23 cellular contexts compared by ENCODE assay signal in the genomic region with DNA sequence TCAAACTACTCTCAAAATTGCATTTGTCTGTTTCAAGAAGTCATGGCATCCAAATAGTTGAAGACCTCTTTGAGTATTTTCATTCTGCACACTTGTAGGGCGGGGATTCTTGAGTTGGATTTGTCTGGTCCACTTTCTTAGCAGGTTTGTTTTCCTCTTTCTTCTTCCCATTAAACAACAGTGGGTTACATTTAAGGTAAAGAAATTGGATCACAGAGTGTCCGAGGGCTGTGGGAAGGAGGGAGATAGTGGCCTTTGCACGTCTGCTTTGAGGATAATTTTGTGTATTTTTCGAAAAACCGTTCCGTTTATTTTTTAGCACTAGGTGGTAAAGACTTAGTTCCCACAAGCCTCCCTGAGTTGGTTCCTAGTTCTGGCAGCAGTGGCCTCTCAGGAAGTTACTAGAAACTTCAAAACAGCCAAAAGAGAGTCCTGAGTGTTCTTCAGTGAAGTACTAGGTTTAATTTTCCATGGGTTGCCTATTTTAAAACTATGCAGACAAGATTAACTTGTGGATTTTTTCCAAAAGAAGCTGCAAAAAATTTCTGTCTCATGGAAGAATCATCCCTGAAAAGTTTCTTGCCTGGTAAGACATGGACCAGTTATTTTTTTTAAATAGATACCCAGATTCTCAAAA.
DNase-seq lines count a peak whose midpoint lies in the region; ATAC-seq, FAIRE-seq and TF ChIP-seq lines count a peak whose summit lies in the region.
"Had no signal": no experiment of that assay in that cellular context is flagged by ENCODE, and none has a peak within 500 bp of the region (broad histone marks: within the 10 kb centered on the region; RNA-seq: fewer than 3 reads in every experiment).

No MANE protein-coding gene starts in this region.

- no peaks in the 10 kb centered on the region for H3K9me3 ChIP-seq in mammary epithelial cell (replicated peaks; ENCODE audit: insufficient read depth, low read length)
- H3K9me3 ChIP-seq in K562 (replicated peaks; ENCODE audit: control insufficient read depth, insufficient read depth, low read depth, low read length): no peaks in the 10 kb centered on the region
- peaks cover 23% of the 10 kb centered on the region for H3K9me3 ChIP-seq in mesodermal cell (ENCODE audit: control insufficient read depth, low read length)
- H3K9me3 ChIP-seq: gastrocnemius medialis, HAP-1, lower lobe of right lung, right lobe of liver, upper lobe of left lung had no signal

- H3K27ac ChIP-seq in mammary epithelial cell (ENCODE audit: insufficient read depth, low read depth, low read length) (no peak overlapping the region), K562 (ENCODE audit: extremely low read depth, low read depth, low read length) (peak overlapping the region; percentile 95), mesodermal cell (ENCODE audit: low read depth, low read length, severe bottlenecking) (peak overlapping the region; percentile 4)
- H3K27ac ChIP-seq: gastrocnemius medialis, lower lobe of right lung, right lobe of liver, upper lobe of left lung, WERI-Rb-1 had no signal

- peak; percentile 15 for FAIRE-seq in K562 (lab: Jason Lieb, UNC)
- FAIRE-seq: A204.1, GM18507 had no signal

- no peak for TF ChIP-seq POLR2A in K562 (conservative IDR thresholded peaks at IDR 0.05)

- dilution Hi-C loops in mammary epithelial cell (cut with HindIII; ENCODE audit: low sequenced_read_pairs): no loop called here

- WGBS in mammary epithelial cell (ENCODE audit: low coverage, missing lambda C conversion rate): 88% methylated on average over 6 of the region's 6 CpGs
- WGBS in K562 (ENCODE audit: insufficient coverage, low coverage, missing lambda C conversion rate): 4% methylated on average over 6 of the region's 6 CpGs
- WGBS in mesodermal cell (ENCODE audit: insufficient coverage in 2 of 2), 2 experiments: 83 to 92% methylated on average over 5 to 6 of the region's 6 CpGs

- H3K36me3 Mint-ChIP-seq in MCF 10A (ENCODE audit: insufficient read depth, unreplicated experiment) (no peaks in the 10 kb centered on the region), natural killer cell (no peaks in the 10 kb centered on the region)
- H3K36me3 Mint-ChIP-seq: activated naive CD8-positive, alpha-beta T cell treated with anti-CD3 and anti-CD28 coated beads for 36 hours had no signal

- no peaks in the 10 kb centered on the region for H3K27me3 Mint-ChIP-seq in MCF 10A (ENCODE audit: insufficient read depth, unreplicated experiment)
- no peaks in the 10 kb centered on the region for H3K27me3 Mint-ChIP-seq in natural killer cell (ENCODE audit: low read depth in 2 of 2)
- H3K27me3 Mint-ChIP-seq: activated naive CD8-positive, alpha-beta T cell treated with anti-CD3 and anti-CD28 coated beads for 36 hours had no signal

- peaks cover 27% of the 10 kb centered on the region for H3K4me1 Mint-ChIP-seq in MCF 10A (ENCODE audit: insufficient read depth, unreplicated experiment)
- peaks cover 37 to 43% of the 10 kb centered on the region in 2 donors for H3K4me1 Mint-ChIP-seq in natural killer cell

- H3K4me1 ChIP-seq in mammary epithelial cell (ENCODE audit: insufficient read depth, low read length) (peaks cover 29% of the 10 kb centered on the region), K562 (replicated peaks in 1 of 2; ENCODE audit: control insufficient read depth in 2 of 2, insufficient read depth in 2 of 2, low read length in 2 of 2) (peaks cover 0 to 39% of the 10 kb centered on the region in 2 experiments; a peak in 4 of 5 replicates), mesodermal cell (ENCODE audit: control insufficient read depth, insufficient read depth, low read length, poor library complexity, severe bottlenecking) (peaks cover 33% of the 10 kb centered on the region)
- H3K4me1 ChIP-seq: HAP-1, right lobe of liver, upper lobe of left lung had no signal

- H3K79me2 ChIP-seq in mammary epithelial cell (ENCODE audit: insufficient read depth, low read length): no peaks in the 10 kb centered on the region
- H3K79me2 ChIP-seq in K562 (ENCODE audit: control insufficient read depth, insufficient read depth, low read length): peaks cover 37% of the 10 kb centered on the region; the same call in 2 of the 3 replicates

- intact Hi-C loops in MCF 10A (cut with micrococcal nuclease): no loop called here
- intact Hi-C loops in mammary epithelial cell (cut with micrococcal nuclease): loop anchor here (5.0 kb wide), 1 partner anchor 74 kb away; no protein-coding TSS in a partner anchor
- intact Hi-C loops in K562 (cut with micrococcal nuclease): no loop called here
- intact Hi-C loops in natural killer cell (cut with micrococcal nuclease): no loop called here

- H3K27me3 ChIP-seq in mammary epithelial cell (ENCODE audit: insufficient read depth, low read length): no peaks in the 10 kb centered on the region
- no peaks in the 10 kb centered on the region for H3K27me3 ChIP-seq in K562 (ENCODE audit: control insufficient read depth in 2 of 2, insufficient read depth in 2 of 2, low read length in 2 of 2)
- H3K27me3 ChIP-seq: gastrocnemius medialis, right lobe of liver, upper lobe of left lung had no signal

- no peak overlapping the region for H2AFZ ChIP-seq in mammary epithelial cell (ENCODE audit: low read depth, low read length)
- H2AFZ ChIP-seq in K562 (ENCODE audit: low read depth, low read length): peak overlapping the region; percentile 81

- TF ChIP-seq CTCF in MCF 10A (IDR thresholded peaks at IDR 0.05; ENCODE audit: unreplicated experiment): no peak
- no peak for TF ChIP-seq CTCF in mammary epithelial cell (conservative IDR thresholded peaks at IDR 0.05 in 1 of 2, IDR thresholded peaks at IDR 0.05 in 1 of 2; ENCODE audit: extremely low read depth in 1 of 2, insufficient read depth in 1 of 2, low read depth in 1 of 2, low read length in 2 of 2)
- TF ChIP-seq CTCF in K562 (IDR thresholded peaks at IDR 0.05 in 2 of 3, conservative IDR thresholded peaks at IDR 0.05 in 1 of 3; ENCODE audit: insufficient read depth in 2 of 3, low read depth in 1 of 3, low read length in 3 of 3): no peak
- no peak for TF ChIP-seq CTCF in natural killer cell (IDR thresholded peaks at IDR 0.05)

- in situ Hi-C loops in mammary epithelial cell (cut with MboI; ENCODE audit: low sequenced_read_pairs in 2 of 2): no loop called here
- in situ Hi-C loops in K562 (cut with MboI): loop anchor here (10.0 kb wide), 1 partner anchor 329 kb away; the partner anchor contains the start of genes CEBPZ and NDUFAF7

- TF ChIP-seq RAD21 in K562 (CRISPR knock-in tag; conservative IDR thresholded peaks at IDR 0.05 in 1 of 2, IDR thresholded peaks at IDR 0.05 in 1 of 2): no peak

- ATAC-seq in K562 (no peak), natural killer cell (no peak)
- ATAC-seq: gastrocnemius medialis, lower lobe of right lung, right lobe of liver had no signal

- DNase-seq in MCF 10A (ENCODE audit: unreplicated experiment) (no peak), mammary epithelial cell (no peak), K562 (ENCODE audit: extremely low read depth in 1 of 4, low spot score in 3 of 4) (no peak), natural killer cell (no peak), HPDE6-E6E7 (ENCODE audit: extremely low spot score) (no peak), NCI-H1105 (lab: John Stamatoyannopoulos, UW) (no peak), NCI-H1930 (lab: John Stamatoyannopoulos, UW) (no peak)
- DNase-seq: activated CD4-positive, alpha-beta T cell treated with anti-CD3 and anti-CD28 coated beads, Interleukin-2, amount 50 U/mL, for 48 hours; activated naive CD8-positive, alpha-beta T cell treated with anti-CD3 and anti-CD28 coated beads for 36 hours; erythroblast; gastrocnemius medialis; islet precursor cell; lower lobe of right lung; right lobe of liver; stimulated activated CD8-positive, alpha-beta memory T cell treated with anti-CD3 and anti-CD28 coated beads, Interleukin-4, amount 100 ng/mL, for 48 hours; upper lobe of left lung; WERI-Rb-1 had no signal

- H3K4me2 ChIP-seq in mammary epithelial cell (ENCODE audit: insufficient read depth, low read depth, low read length) (no peak overlapping the region), K562 (ENCODE audit: insufficient read depth, low read length) (peak overlapping the region; percentile 66)

- no TSS peak for BruUV-seq in MCF 10A (replicated peaks; lab: Mats Ljungman, UMichigan)
- BruUV-seq in mammary epithelial cell (replicated peaks; lab: Mats Ljungman, UMichigan): no TSS peak
- no TSS peak for BruUV-seq in K562 (replicated peaks; lab: Mats Ljungman, UMichigan)

- H4K20me1 ChIP-seq in mammary epithelial cell (ENCODE audit: insufficient read depth, low read length): no peaks in the 10 kb centered on the region
- no peaks in the 10 kb centered on the region for H4K20me1 ChIP-seq in K562 (replicated peaks; ENCODE audit: control insufficient read depth, insufficient read depth, low read length)

- H3K4me3 Mint-ChIP-seq in MCF 10A (ENCODE audit: unreplicated experiment) (no peak overlapping the region), natural killer cell (no peak overlapping the region)
- H3K4me3 Mint-ChIP-seq: activated naive CD8-positive, alpha-beta T cell treated with anti-CD3 and anti-CD28 coated beads for 36 hours; T-helper 2 cell treated with Interferon-gamma antibody and Interleukin-4, amounts not matched to agents 5 μg/mL and 100 μg/mL, for 36 hours had no signal

- H3K9ac ChIP-seq in mammary epithelial cell (ENCODE audit: insufficient read depth, low read length) (no peak overlapping the region), K562 (ENCODE audit: insufficient read depth in 1 of 2, low read depth in 2 of 2, low read length in 2 of 2) (peak overlapping the region in 1 of 2 experiments; percentile 68; a peak in 2 of 4 replicates)

- POLR2A ChIA-PET in MCF 10A (lab: Yijun Ruan, JAX): interaction anchor here (0.7 kb wide), 1 partner anchor 10 kb away, joined by 3 read pairs; no protein-coding TSS in a partner anchor
- POLR2A ChIA-PET in K562 (lab: Yijun Ruan, JAX): interaction anchor here (1.0 to 1.3 kb wide), 3 partner anchors 11 to 55 kb away, joined by 3 read pairs; no protein-coding TSS in a partner anchor

- H3K9me3 Mint-ChIP-seq in MCF 10A (ENCODE audit: unreplicated experiment): no peaks in the 10 kb centered on the region
- H3K9me3 Mint-ChIP-seq in natural killer cell: no peaks in the 10 kb centered on the region
- H3K9me3 Mint-ChIP-seq: CD14-positive monocyte; T-helper 2 cell treated with Interferon-gamma antibody and Interleukin-4, amounts not matched to agents 5 μg/mL and 100 μg/mL, for 36 hours had no signal

- H3K9me1 ChIP-seq in K562 (ENCODE audit: control insufficient read depth, insufficient read depth, low read length): no peaks in the 10 kb centered on the region

- H3K27ac Mint-ChIP-seq in MCF 10A (ENCODE audit: low read depth, unreplicated experiment) (peak overlapping the region; percentile 87), natural killer cell (no peak overlapping the region)
- H3K27ac Mint-ChIP-seq: activated naive CD8-positive, alpha-beta T cell treated with anti-CD3 and anti-CD28 coated beads for 36 hours; T-helper 2 cell treated with Interferon-gamma antibody and Interleukin-4, amounts not matched to agents 5 μg/mL and 100 μg/mL, for 36 hours had no signal

- TF ChIP-seq EP300 in K562 (IDR thresholded peaks at IDR 0.05; ENCODE audit: low read length): no peak

- H3K36me3 ChIP-seq in mammary epithelial cell (ENCODE audit: insufficient read depth, low read length): no peaks in the 10 kb centered on the region
- peaks cover 9% of the 10 kb centered on the region; the same call in 2 of the 3 replicates for H3K36me3 ChIP-seq in K562 (ENCODE audit: control insufficient read depth, insufficient read depth, low read length)
- no peaks in the 10 kb centered on the region for H3K36me3 ChIP-seq in mesodermal cell (ENCODE audit: control insufficient read depth, insufficient read depth, low read length)
- H3K36me3 ChIP-seq: gastrocnemius medialis, HAP-1, lower lobe of right lung, right lobe of liver, upper lobe of left lung, WERI-Rb-1 had no signal

- no peak overlapping the region for H3K4me3 ChIP-seq in mammary epithelial cell (replicated peaks in 1 of 3; ENCODE audit: insufficient read depth in 1 of 3, low read depth in 2 of 3, low read length in 3 of 3)
- peak overlapping the region; percentile 33 for H3K4me3 ChIP-seq in K562
- no peak overlapping the region for H3K4me3 ChIP-seq in mesodermal cell (ENCODE audit: extremely low read depth, insufficient read depth, low read length, poor library complexity, severe bottlenecking)
- H3K4me3 ChIP-seq: gastrocnemius medialis, HAP-1, lower lobe of right lung, right lobe of liver, upper lobe of left lung had no signal

- CTCF ChIA-PET in MCF 10A (lab: Yijun Ruan, JAX) (interaction anchor here (0.7 kb wide), 1 partner anchor 317 kb away, joined by 3 read pairs; no protein-coding TSS in a partner anchor), mammary epithelial cell (lab: Charles Lee; ENCODE audit: low non-redundant PET) (no interaction called here), K562 (lab: Yijun Ruan, JAX; ENCODE audit: low intra/inter-chr PET ratio) (no interaction called here)
